ENCODE assay signal across 11 cellular contexts in genomic region chr10:124560377-124560776, GRCh38.
DNase-seq lines count a peak whose midpoint lies in the region; ATAC-seq and TF ChIP-seq lines count a peak whose summit lies in the region.
"Had no signal": no experiment of that assay in that cellular context is flagged by ENCODE, and none has a peak within 500 bp of the region (broad histone marks: within the 10 kb centered on the region; RNA-seq: fewer than 3 reads in every experiment).

No MANE protein-coding gene starts in this region.

- H3K9me3 Mint-ChIP-seq in mesothelial cell of epicardium (peaks cover 5% of the 10 kb centered on the region), CD14-positive monocyte (peaks cover 0 to 10% (median 3%) of the 10 kb centered on the region in 7 donors)

- H3K4me1 Mint-ChIP-seq in mesothelial cell of epicardium (peaks cover 8% of the 10 kb centered on the region), CD14-positive monocyte (peaks cover 3% of the 10 kb centered on the region)

- no peak for TF ChIP-seq CTCF in mesothelial cell of epicardium (IDR thresholded peaks at IDR 0.05; ENCODE audit: unreplicated experiment)
- TF ChIP-seq CTCF in tibial artery (IDR thresholded peaks at IDR 0.05) = peak in 1 of 2 experiments; percentile 33
- no peak for TF ChIP-seq CTCF in CD14-positive monocyte (IDR thresholded peaks at IDR 0.05)

- DNase-seq in RPMI7951 (ENCODE audit: low read depth) (peak; percentile 36), mesothelial cell of epicardium (ENCODE audit: low spot score in 2 of 2, unreplicated experiment in 2 of 2) (no peak), tibial artery (peak; percentile 80 to 92), CD14-positive monocyte (ENCODE audit: low spot score) (no peak)
- no peak for DNase-seq in activated CD8-positive, alpha-beta memory T cell treated with anti-CD3 and anti-CD28 coated beads, Interleukin-2, amount 50 U/mL, for 48 hours
- DNase-seq: activated T-cell treated with anti-CD3 and anti-CD28 coated beads, Interleukin-2, amount 50 U/mL, for 72 hours had no signal

- ATAC-seq in esophagus mucosa (peak; percentile 5), HG02852 (IDR thresholded peaks at IDR 0.05; ENCODE audit: unreplicated experiment) (no peak)
- ATAC-seq: activated T-cell treated with anti-CD3 and anti-CD28 coated beads, Interleukin-2, amount 50 U/mL, for 72 hours; GM12878 had no signal

- peaks cover 4 to 32% (median 20%) of the 10 kb centered on the region in 4 donors for H3K4me1 ChIP-seq in tibial artery
- H3K4me1 ChIP-seq: HAP-1 had no signal

- H3K36me3 Mint-ChIP-seq in mesothelial cell of epicardium (no peaks in the 10 kb centered on the region), CD14-positive monocyte (peaks cover 0 to 5% of the 10 kb centered on the region in 2 donors)

- intact Hi-C loops in tibial artery (cut with DNase I; ENCODE audit: low total_unique reads) (no loop called here), CD14-positive monocyte (cut with micrococcal nuclease) (no loop called here)

- no peaks in the 10 kb centered on the region for H3K9me3 ChIP-seq in tibial artery
- H3K9me3 ChIP-seq: HAP-1 had no signal

- H3K4me3 Mint-ChIP-seq in mesothelial cell of epicardium = no peak overlapping the region
- no peak overlapping the region for H3K4me3 Mint-ChIP-seq in CD14-positive monocyte
- H3K4me3 Mint-ChIP-seq: activated T-cell treated with anti-CD3 and anti-CD28 coated beads, Interleukin-2, amount 50 U/mL, for 72 hours had no signal

- peak overlapping the region; percentile 77 for H3K27ac Mint-ChIP-seq in mesothelial cell of epicardium
- no peak overlapping the region for H3K27ac Mint-ChIP-seq in CD14-positive monocyte
- H3K27ac Mint-ChIP-seq: activated T-cell treated with anti-CD3 and anti-CD28 coated beads, Interleukin-2, amount 50 U/mL, for 72 hours had no signal

- H3K4me3 ChIP-seq in tibial artery = peak overlapping the region in 1 of 2 donors; percentile 15
- H3K4me3 ChIP-seq: GM12878, HAP-1 had no signal

- H3K27me3 Mint-ChIP-seq in mesothelial cell of epicardium (ENCODE audit: low read depth) = peaks cover 12% of the 10 kb centered on the region
- peaks cover 2 to 9% (median 4%) of the 10 kb centered on the region in 3 donors for H3K27me3 Mint-ChIP-seq in CD14-positive monocyte (ENCODE audit: low read depth in 3 of 3)

- peak overlapping the region; percentile 77 to 82 for H3K27ac ChIP-seq in tibial artery
- H3K27ac ChIP-seq: KMS-11 had no signal

- H3K27me3 ChIP-seq in tibial artery = no peaks in the 10 kb centered on the region

- H3K36me3 ChIP-seq in tibial artery = no peaks in the 10 kb centered on the region
- H3K36me3 ChIP-seq: HAP-1 had no signal

Comparison
In these comparisons a context has a peak if more than half of its experiments do, and no peak if none do; other contexts are left out.
1. DNase-seq: peak in RPMI7951 (single experiment) and tibial artery (2 of 2); none in mesothelial cell of epicardium (0 of 2), CD14-positive monocyte (single experiment) and activated CD8-positive, alpha-beta memory T cell treated with anti-CD3 and anti-CD28 coated beads, Interleukin-2, amount 50 U/mL, for 48 hours (single experiment).